In genomic region chr16:57472665-57473060, GRCh38 we compare ENCODE assay signal across 14 cellular contexts. TPM values are rescaled to one million over a fixed set of nuclear protein-coding genes. Genes with fewer than 3 reads are reported as not detected.
A peak's percentile ranks its signal among the peaks of the same experiment; 100 is the strongest.
DNase-seq lines count a peak whose midpoint lies in the region; ATAC-seq and TF ChIP-seq lines count a peak whose summit lies in the region.
"Had no signal": no experiment of that assay in that cellular context is flagged by ENCODE, and none has a peak within 500 bp of the region (broad histone marks: within the 10 kb centered on the region; RNA-seq: fewer than 3 reads in every experiment).

No MANE protein-coding gene starts in this region.

- H3K9me3 ChIP-seq in BLaER1 treated with 17β-estradiol and CSF1 and Interleukin-3, amounts not matched to agents 10 nM and 100 nM (replicated peaks in 1 of 11), result no peaks in the 10 kb centered on the region
- H3K9me3 ChIP-seq in T-helper 17 cell (ENCODE audit: control insufficient read depth, low read length, poor library complexity, severe bottlenecking), result no peaks in the 10 kb centered on the region
- no peaks in the 10 kb centered on the region for H3K9me3 ChIP-seq in mesodermal cell (ENCODE audit: control insufficient read depth, low read length)
- no peaks in the 10 kb centered on the region for H3K9me3 ChIP-seq in smooth muscle cell (replicated peaks; ENCODE audit: low read depth)
- no peaks in the 10 kb centered on the region for H3K9me3 ChIP-seq in gastroesophageal sphincter
- H3K9me3 ChIP-seq: body of pancreas, thoracic aorta had no signal

- no peaks in the 10 kb centered on the region for H3K27me3 Mint-ChIP-seq in T-helper 17 cell

- peaks cover 11% of the 10 kb centered on the region for H3K4me1 Mint-ChIP-seq in T-helper 17 cell

- no peak overlapping the region for H2AFZ ChIP-seq in smooth muscle cell (ENCODE audit: low read depth)

- DNase-seq in ELF-1 (ENCODE audit: low read depth, low spot score) (peak; percentile 81), T-helper 17 cell (no peak), smooth muscle cell (lab: John Stamatoyannopoulos, UW; ENCODE audit: unreplicated experiment) (no peak)
- DNase-seq: NCI-H446 treated with DMSO at 0.1 percent for 48 hours, SHP77 had no signal

- peak overlapping the region in 4 of 11 experiments; percentile 22 to 50 (median 34); a peak in 4 of 22 replicates for H3K27ac ChIP-seq in BLaER1 treated with 17β-estradiol and CSF1 and Interleukin-3, amounts not matched to agents 10 nM and 100 nM
- peak overlapping the region; percentile 46 for H3K27ac ChIP-seq in mesodermal cell (ENCODE audit: low read depth, low read length, severe bottlenecking)
- no peak overlapping the region for H3K27ac ChIP-seq in smooth muscle cell (ENCODE audit: low read depth)
- no peak overlapping the region for H3K27ac ChIP-seq in gastroesophageal sphincter
- H3K27ac ChIP-seq: HL-60, skin epidermis, thoracic aorta had no signal

- peaks cover 3 to 88% (median 74%) of the 10 kb centered on the region in 11 experiments; a peak in 20 of 22 replicates for H4K20me1 ChIP-seq in BLaER1 treated with 17β-estradiol and CSF1 and Interleukin-3, amounts not matched to agents 10 nM and 100 nM
- H4K20me1 ChIP-seq in smooth muscle cell (ENCODE audit: low read depth), result peaks cover 55% of the 10 kb centered on the region

- H3F3A ChIP-seq in smooth muscle cell (ENCODE audit: low read depth), result peaks cover 13% of the 10 kb centered on the region

- no peak overlapping the region for H3K4me3 Mint-ChIP-seq in T-helper 17 cell

- no peak for ATAC-seq in T-helper 17 cell
- no peak for ATAC-seq in GM18909 (IDR thresholded peaks at IDR 0.05; ENCODE audit: poor library complexity, unreplicated experiment)
- ATAC-seq in gastroesophageal sphincter, result no peak
- no peak for ATAC-seq in HG02840 (IDR thresholded peaks at IDR 0.05; ENCODE audit: low FRiP score, unreplicated experiment)

- H3K36me3 ChIP-seq in BLaER1 treated with 17β-estradiol and CSF1 and Interleukin-3, amounts not matched to agents 10 nM and 100 nM, result peaks cover 52 to 84% (median 69%) of the 10 kb centered on the region in 11 experiments
- peaks cover 98% of the 10 kb centered on the region for H3K36me3 ChIP-seq in mesodermal cell (ENCODE audit: control insufficient read depth, insufficient read depth, low read length)
- H3K36me3 ChIP-seq in smooth muscle cell (ENCODE audit: low read depth), result peaks cover under 1% of the 10 kb centered on the region
- H3K36me3 ChIP-seq in gastroesophageal sphincter, result peaks cover 0 to 78% of the 10 kb centered on the region in 2 donors

- no peak for TF ChIP-seq CTCF in smooth muscle cell (IDR thresholded peaks at IDR 0.05; ENCODE audit: borderline replicate concordance, insufficient read depth, poor library complexity, severe bottlenecking)
- no peak for TF ChIP-seq CTCF in gastroesophageal sphincter (IDR thresholded peaks at IDR 0.05)

- no peaks in the 10 kb centered on the region for H3K27me3 ChIP-seq in BLaER1 treated with 17β-estradiol and CSF1 and Interleukin-3, amounts not matched to agents 10 nM and 100 nM
- H3K27me3 ChIP-seq in smooth muscle cell (ENCODE audit: low read depth) (no peaks in the 10 kb centered on the region), gastroesophageal sphincter (no peaks in the 10 kb centered on the region)
- H3K27me3 ChIP-seq: body of pancreas had no signal

- TF ChIP-seq EP300 in gastroesophageal sphincter (IDR thresholded peaks at IDR 0.05), result no peak

- WGBS in mesodermal cell (ENCODE audit: insufficient coverage in 2 of 2), 2 experiments, result 86 to 89% methylated on average over 2 of the region's 4 CpGs
- WGBS in smooth muscle cell (ENCODE audit: low lambda C conversion rate), result 90% methylated on average over 4 of the region's 4 CpGs
- 60% methylated on average over 1 of the region's 4 CpGs; no CpG with 5 or more reads in 1 of the 2 donors for WGBS in gastroesophageal sphincter (ENCODE audit: low coverage in 1 of 2), 2 donors

- TF ChIP-seq POLR2A in gastroesophageal sphincter (IDR thresholded peaks at IDR 0.05), result no peak

- H3K79me2 ChIP-seq in smooth muscle cell (ENCODE audit: low read depth), result peaks cover 12% of the 10 kb centered on the region

- H3K36me3 Mint-ChIP-seq in T-helper 17 cell (ENCODE audit: low read depth), result peaks cover 4% of the 10 kb centered on the region

- H3K4me3 ChIP-seq in BLaER1 treated with 17β-estradiol and CSF1 and Interleukin-3, amounts not matched to agents 10 nM and 100 nM, result no peak overlapping the region
- H3K4me3 ChIP-seq in mesodermal cell (ENCODE audit: extremely low read depth, insufficient read depth, low read length, poor library complexity, severe bottlenecking), result no peak overlapping the region
- H3K4me3 ChIP-seq in smooth muscle cell, result no peak overlapping the region
- no peak overlapping the region for H3K4me3 ChIP-seq in gastroesophageal sphincter
- H3K4me3 ChIP-seq: body of pancreas, skin epidermis, thoracic aorta had no signal

- H3K4me1 ChIP-seq in BLaER1 treated with 17β-estradiol and CSF1 and Interleukin-3, amounts not matched to agents 10 nM and 100 nM, result peaks cover 35 to 63% (median 54%) of the 10 kb centered on the region in 10 experiments
- peaks cover 15% of the 10 kb centered on the region for H3K4me1 ChIP-seq in mesodermal cell (ENCODE audit: control insufficient read depth, insufficient read depth, low read length, poor library complexity, severe bottlenecking)
- H3K4me1 ChIP-seq in smooth muscle cell (ENCODE audit: low read depth), result peaks cover 4% of the 10 kb centered on the region
- peaks cover 0 to 39% (median 13%) of the 10 kb centered on the region in 3 donors for H3K4me1 ChIP-seq in gastroesophageal sphincter

- peak overlapping the region; percentile 43 to 82 (median 61) for H3K4me2 ChIP-seq in BLaER1 treated with 17β-estradiol and CSF1 and Interleukin-3, amounts not matched to agents 10 nM and 100 nM
- no peak overlapping the region for H3K4me2 ChIP-seq in smooth muscle cell

- H3K27ac Mint-ChIP-seq in T-helper 17 cell, result peak overlapping the region; percentile 78

- peak overlapping the region in 6 of 11 experiments; percentile 6 to 54 (median 40); a peak in 4 of 22 replicates for H3K9ac ChIP-seq in BLaER1 treated with 17β-estradiol and CSF1 and Interleukin-3, amounts not matched to agents 10 nM and 100 nM
- H3K9ac ChIP-seq in smooth muscle cell (ENCODE audit: low read depth), result no peak overlapping the region

RNA-seq across cellular contexts. Expression of gene POLR2C, which starts 10.2 kb away (rescaled TPM):
- 10 to 100 TPM; 76.1 to 82.6 TPM for total RNA-seq in T-helper 17 cell
- polyA plus RNA-seq in mesodermal cell (2013, experiment 1 of 2), result 107 TPM
- 90.5 TPM for polyA plus RNA-seq in mesodermal cell (2013, experiment 2 of 2)
- 60.9 and 90.0 TPM in 2 replicates for total RNA-seq in smooth muscle cell
- 58.0 and 67.3 TPM in 2 replicates for polyA plus RNA-seq in smooth muscle cell
- 100 to 1,000 TPM in 2 of 4 donors, 10 to 100 TPM in 2; 80.0 to 141 (median 100.0) TPM for total RNA-seq in gastroesophageal sphincter

RNA-seq across cellular contexts. Expression of gene DOK4, which starts 13.6 kb away (rescaled TPM):
- 1 to 10 TPM; 1.8 to 2.6 TPM for total RNA-seq in T-helper 17 cell
- polyA plus RNA-seq in mesodermal cell (2013, experiment 1 of 2), result 710 TPM
- 670 TPM for polyA plus RNA-seq in mesodermal cell (2013, experiment 2 of 2)
- 36.5 and 43.5 TPM in 2 replicates for total RNA-seq in smooth muscle cell
- polyA plus RNA-seq in smooth muscle cell, result 73.6 and 95.6 TPM in 2 replicates
- 10 to 100 TPM; 16.6 to 36.6 (median 26.6) TPM for total RNA-seq in gastroesophageal sphincter

RNA-seq across cellular contexts. Expression of gene COQ9, which starts 25.4 kb away (rescaled TPM):
- total RNA-seq in T-helper 17 cell, result 10 to 100 TPM; 14.2 to 15.3 TPM
- 32.8 TPM for polyA plus RNA-seq in mesodermal cell (2013, experiment 1 of 2)
- 34.7 TPM for polyA plus RNA-seq in mesodermal cell (2013, experiment 2 of 2)
- 34.7 and 38.1 TPM in 2 replicates for total RNA-seq in smooth muscle cell
- 59.7 and 62.1 TPM in 2 replicates for polyA plus RNA-seq in smooth muscle cell
- 100 to 1,000 TPM in 1 of 4 donors, 10 to 100 TPM in 3; 45.0 to 122 (median 84.9) TPM for total RNA-seq in gastroesophageal sphincter

RNA-seq across cellular contexts. Expression of gene CIAPIN1, which starts 25.5 kb away (rescaled TPM):
- total RNA-seq in T-helper 17 cell (10 to 100 TPM; 19.3 to 35.0 TPM), smooth muscle cell (36.6 and 39.5 TPM in 2 replicates), gastroesophageal sphincter (10 to 100 TPM; 19.1 to 32.4 (median 25.8) TPM)
- 64.5 TPM for polyA plus RNA-seq in mesodermal cell (2013, experiment 1 of 2)
- 59.6 TPM for polyA plus RNA-seq in mesodermal cell (2013, experiment 2 of 2)
- polyA plus RNA-seq in smooth muscle cell, result 58.1 and 67.4 TPM in 2 replicates

Comparison
In these comparisons a context has a peak if more than half of its experiments do, and no peak if none do; other contexts are left out.
1. RNA of gene DOK4, which starts 13.6 kb away (total RNA-seq): 36.5 to 43.5 TPM in smooth muscle cell and 16.6 to 36.6 TPM in gastroesophageal sphincter; 1.8 to 2.6 TPM in T-helper 17 cell; every median in the first group is over 4 times any median in the second.